Comparison of ENCODE assay signal across 19 cellular contexts in genomic region chr3:71240035-71240434, GRCh38.
DNase-seq lines count a peak whose midpoint lies in the region; ATAC-seq and TF ChIP-seq lines count a peak whose summit lies in the region.
"Had no signal": no experiment of that assay in that cellular context is flagged by ENCODE, and none has a peak within 500 bp of the region (broad histone marks: within the 10 kb centered on the region; RNA-seq: fewer than 3 reads in every experiment).

No MANE protein-coding gene starts in this region.

- ATAC-seq in Right ventricle myocardium inferior = peak; percentile 20
- ATAC-seq: left lung, natural killer cell, upper lobe of right lung had no signal

- CTCF ChIA-PET in activated naive CD4-positive, alpha-beta T cell treated with anti-CD3 and anti-CD28 coated beads, Interleukin-2, amount 10 ng/mL, durations not matched to agents 7 days and 5 days (lab: Charles Lee) = no interaction called here

- no peak for TF ChIP-seq CTCF in cardiac muscle cell (IDR thresholded peaks at IDR 0.05; ENCODE audit: low read depth, low read length)
- TF ChIP-seq CTCF in osteoblast (IDR thresholded peaks at IDR 0.05; ENCODE audit: extremely low read depth, low read depth, low read length) = no peak

- H3K4me3 ChIP-seq in cardiac muscle cell = no peak overlapping the region
- H3K4me3 ChIP-seq in osteoblast (ENCODE audit: insufficient read depth, low read length) = no peak overlapping the region
- H3K4me3 ChIP-seq: breast epithelium, left lung, upper lobe of right lung had no signal

- H3K4me1 ChIP-seq in cardiac muscle cell (ENCODE audit: low read depth) (peaks cover 58% of the 10 kb centered on the region), osteoblast (ENCODE audit: insufficient read depth, low read length) (peaks cover 23% of the 10 kb centered on the region)
- H3K4me1 ChIP-seq: breast epithelium had no signal

- DNase-seq in Right ventricle myocardium inferior (ENCODE audit: missing footprints) = no peak
- no peak for DNase-seq in cardiac septum (ENCODE audit: low spot score)
- peak in 1 of 2 donors; percentile 33 for DNase-seq in cardiac muscle cell (ENCODE audit: low read depth in 1 of 2, low spot score in 1 of 2)
- DNase-seq in osteoblast (ENCODE audit: insufficient read length, low spot score, missing footprints) = peak; percentile 46
- no peak for DNase-seq in HK-2 (ENCODE audit: unreplicated experiment)
- no peak for DNase-seq in activated naive CD4-positive, alpha-beta T cell treated with anti-CD3 and anti-CD28 coated beads, Interleukin-2, amount 10 ng/mL, durations not matched to agents 7 days and 5 days
- no peak for DNase-seq in glomerular visceral epithelial cell (ENCODE audit: extremely low spot score)
- DNase-seq in NCI-H1930 (lab: John Stamatoyannopoulos, UW) = no peak
- DNase-seq: activated gamma-delta T cell; COR-L47; left lung; natural killer cell; NCI-H2029 treated with DMSO at 0.1 percent for 48 hours; NCI-H526 treated with DMSO at 0.1 percent for 48 hours; retina; stimulated activated CD4-positive, alpha-beta T cell treated with anti-CD3 and anti-CD28 coated beads, Interleukin-4, amount 100 ng/mL, for 1 hour; stimulated activated CD8-positive, alpha-beta memory T cell treated with anti-CD3 and anti-CD28 coated beads, Interleukin-4, amount 100 ng/mL, for 48 hours; upper lobe of right lung had no signal

- peaks cover 48% of the 10 kb centered on the region for H3K79me2 ChIP-seq in osteoblast (ENCODE audit: insufficient read depth, low read length)

- peak overlapping the region; percentile 63 for H3K27ac ChIP-seq in cardiac muscle cell
- peak overlapping the region; percentile 50 for H3K27ac ChIP-seq in osteoblast (ENCODE audit: low read depth, low read length)
- H3K27ac ChIP-seq: upper lobe of right lung had no signal

- peaks cover 2% of the 10 kb centered on the region for H3K4me1 Mint-ChIP-seq in activated naive CD4-positive, alpha-beta T cell treated with anti-CD3 and anti-CD28 coated beads, Interleukin-2, amount 10 ng/mL, durations not matched to agents 7 days and 5 days

- intact Hi-C loops in Right ventricle myocardium inferior (cut with DNase I) (loop anchor here (10.0 kb wide), 1 partner anchor 235 kb away; no protein-coding TSS in a partner anchor), cardiac septum (cut with DNase I) (loop anchor here (5.0 kb wide), 1 partner anchor 342 kb away; the partner anchor contains the start of gene FOXP1)

- no peaks in the 10 kb centered on the region for H3K27me3 Mint-ChIP-seq in activated naive CD4-positive, alpha-beta T cell treated with anti-CD3 and anti-CD28 coated beads, Interleukin-2, amount 10 ng/mL, durations not matched to agents 7 days and 5 days

- H3K27ac Mint-ChIP-seq in activated naive CD4-positive, alpha-beta T cell treated with anti-CD3 and anti-CD28 coated beads, Interleukin-2, amount 10 ng/mL, durations not matched to agents 7 days and 5 days = no peak overlapping the region
- H3K27ac Mint-ChIP-seq: natural killer cell had no signal

- H3K9me3 ChIP-seq in cardiac muscle cell (ENCODE audit: low read depth) (no peaks in the 10 kb centered on the region), osteoblast (ENCODE audit: low read depth, low read length) (no peaks in the 10 kb centered on the region)
- H3K9me3 ChIP-seq: breast epithelium, left lung, upper lobe of right lung had no signal

- no peak overlapping the region for H3K4me3 Mint-ChIP-seq in activated naive CD4-positive, alpha-beta T cell treated with anti-CD3 and anti-CD28 coated beads, Interleukin-2, amount 10 ng/mL, durations not matched to agents 7 days and 5 days
- H3K4me3 Mint-ChIP-seq: natural killer cell had no signal

- no peaks in the 10 kb centered on the region for H4K20me1 ChIP-seq in osteoblast (ENCODE audit: insufficient read depth, low read length)

- H3K36me3 ChIP-seq in cardiac muscle cell = no peaks in the 10 kb centered on the region
- no peaks in the 10 kb centered on the region for H3K36me3 ChIP-seq in osteoblast (ENCODE audit: insufficient read depth, low read length)
- H3K36me3 ChIP-seq: breast epithelium, left lung, upper lobe of right lung had no signal

- H2AFZ ChIP-seq in osteoblast (ENCODE audit: low read length) = peak overlapping the region; percentile 1

- H3K27me3 ChIP-seq in cardiac muscle cell = no peaks in the 10 kb centered on the region
- no peaks in the 10 kb centered on the region for H3K27me3 ChIP-seq in osteoblast (ENCODE audit: insufficient read depth, low read length)
- H3K27me3 ChIP-seq: breast epithelium, left lung, upper lobe of right lung had no signal

- peak overlapping the region; percentile 14 for H3K4me2 ChIP-seq in osteoblast (ENCODE audit: insufficient read depth, low read length)

- H3K9me3 Mint-ChIP-seq in activated naive CD4-positive, alpha-beta T cell treated with anti-CD3 and anti-CD28 coated beads, Interleukin-2, amount 10 ng/mL, durations not matched to agents 7 days and 5 days = no peaks in the 10 kb centered on the region
- H3K9me3 Mint-ChIP-seq: natural killer cell had no signal

- H3K36me3 Mint-ChIP-seq in activated naive CD4-positive, alpha-beta T cell treated with anti-CD3 and anti-CD28 coated beads, Interleukin-2, amount 10 ng/mL, durations not matched to agents 7 days and 5 days = peaks cover 2% of the 10 kb centered on the region
- H3K36me3 Mint-ChIP-seq: natural killer cell had no signal
